21 cellular contexts compared by ENCODE assay signal in the genomic region with DNA sequence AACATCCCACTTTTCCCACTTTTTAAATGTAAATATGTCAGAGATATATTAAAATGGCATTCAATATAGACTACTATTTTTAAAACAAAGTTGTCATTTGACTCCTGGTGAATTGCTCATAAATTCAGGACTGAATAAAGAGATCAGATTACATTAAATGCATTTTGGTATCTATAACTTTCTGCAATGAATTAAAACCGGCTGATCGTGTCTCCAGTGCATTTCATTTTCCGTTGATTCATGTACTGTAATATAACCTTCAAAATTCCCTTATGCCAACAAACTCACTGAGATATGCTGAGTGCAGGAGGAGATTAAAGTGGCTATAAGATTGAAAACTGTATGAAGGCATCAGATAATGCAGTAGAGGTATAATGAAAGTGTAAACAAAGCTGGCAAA.
"Had no signal": no experiment of that assay in that cellular context is flagged by ENCODE, and none has a peak within 500 bp of the region (broad histone marks: within the 10 kb centered on the region; RNA-seq: fewer than 3 reads in every experiment).

No MANE protein-coding gene starts in this region.

- H3K27me3 ChIP-seq: colonic mucosa, gastroesophageal sphincter, neutrophil, stomach, transverse colon had no signal

- H3K9me3 ChIP-seq: colonic mucosa, neutrophil, transverse colon had no signal

- ATAC-seq: gastroesophageal sphincter; left lobe of liver; mucosa of descending colon; naive thymus-derived CD8-positive, alpha-beta T cell; sciatic nerve had no signal

- H3K4me3 ChIP-seq: colonic mucosa, gastroesophageal sphincter, mucosa of descending colon, stomach, thoracic aorta, transverse colon had no signal

- DNase-seq: colonic mucosa; effector CD4-positive, alpha-beta T cell; endodermal cell; erythroblast; glutamatergic neuron; islet precursor cell; mammary epithelial cell; mucosa of descending colon; naive thymus-derived CD8-positive, alpha-beta T cell; posterior cingulate gyrus; stimulated activated CD4-positive, alpha-beta T cell treated with anti-CD3 and anti-CD28 coated beads, Interleukin-2, amount 100 ng/mL, for 24 hours; stimulated activated naive CD4-positive, alpha-beta T cell; stomach; substantia nigra; transverse colon had no signal

- H3K4me1 ChIP-seq: colonic mucosa, gastroesophageal sphincter, stomach, transverse colon had no signal

- H3K36me3 ChIP-seq: colonic mucosa, gastroesophageal sphincter, neutrophil, stomach, thoracic aorta, transverse colon had no signal

- H3K27ac ChIP-seq: colonic mucosa, gastroesophageal sphincter, neutrophil, stomach, thoracic aorta, transverse colon had no signal

- FAIRE-seq: endothelial cell of umbilical vein had no signal
